ENCODE assay signal across 1 cellular context in the genomic region with DNA sequence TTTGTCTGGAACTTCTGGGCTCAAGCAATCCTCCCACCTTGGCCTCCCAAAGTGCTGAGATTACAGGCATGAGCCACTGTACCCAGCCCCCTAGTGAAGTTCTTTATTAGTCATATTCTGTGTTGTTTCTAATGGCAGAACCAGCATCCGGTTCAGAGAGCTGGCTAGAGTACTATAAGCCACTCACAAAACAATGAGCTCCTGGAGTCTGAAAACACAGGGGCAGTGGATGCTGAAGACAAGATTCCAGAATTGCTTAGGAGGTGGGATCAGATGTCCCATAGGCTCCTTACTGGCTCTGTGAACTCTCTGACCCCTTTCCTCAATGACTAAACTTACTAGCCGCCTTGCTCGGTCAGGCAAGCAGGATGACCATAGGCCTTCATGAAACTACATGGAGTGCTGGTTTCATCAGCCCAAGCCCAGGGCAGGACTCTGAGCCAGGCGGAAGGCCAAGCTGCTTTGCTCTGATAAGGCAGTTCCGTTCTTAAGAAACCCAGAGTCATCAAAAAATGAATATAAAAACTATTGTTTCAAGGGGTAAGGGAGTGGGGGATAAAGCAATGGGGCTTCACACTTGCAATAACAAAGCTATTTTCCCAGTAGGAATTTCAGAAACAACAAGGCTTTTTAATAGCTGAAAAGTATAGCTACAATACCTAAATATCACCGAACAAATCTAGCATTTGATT.
A peak's percentile ranks its signal among the peaks of the same experiment; 100 is the strongest.
TF ChIP-seq lines count a peak whose summit lies in the region.

No MANE protein-coding gene starts in this region.

TF ChIP-seq in K562, 482 proteins besides CTCF, POLR2A, EP300 and RAD21 (continues in another document):
- TF ChIP-seq CAMTA2 (CRISPR knock-in tag; conservative IDR thresholded peaks at IDR 0.05) (no peak), PCBP1 (IDR thresholded peaks at IDR 0.05; ENCODE audit: low read depth, low read length, poor library complexity, severe bottlenecking) (no peak), POLR2B (IDR thresholded peaks at IDR 0.05; ENCODE audit: low read depth, partially characterized antibody) (peak; percentile 53), ZNF134 (CRISPR knock-in tag; conservative IDR thresholded peaks at IDR 0.05) (no peak), NR2F6 (CRISPR knock-in tag; IDR thresholded peaks at IDR 0.05) (no peak), TAF9B (IDR thresholded peaks at IDR 0.05; ENCODE audit: partially characterized antibody) (no peak), JUND (IDR thresholded peaks at IDR 0.05; ENCODE audit: borderline replicate concordance, low read depth, low read length) (peak; percentile 85), JUND (tag; IDR thresholded peaks at IDR 0.05; ENCODE audit: borderline replicate concordance, low read depth, low read length) (peak; percentile 83; the same call in 2 of the 3 replicates), ZKSCAN3 (CRISPR knock-in tag; IDR thresholded peaks at IDR 0.05) (no peak), SIRT6 (IDR thresholded peaks at IDR 0.05; ENCODE audit: low read depth, low read length) (no peak), ZKSCAN1 (IDR thresholded peaks at IDR 0.05; ENCODE audit: low read depth, low read length) (no peak), POLR2AphosphoS5 (IDR thresholded peaks at IDR 0.05; ENCODE audit: control insufficient read depth, insufficient read depth, low read depth, low read length) (peak; percentile 88), GABPB2 (CRISPR knock-in tag; conservative IDR thresholded peaks at IDR 0.05) (no peak), RBM39 (optimal IDR thresholded peaks at IDR 0.05; ENCODE audit: low read depth, low read length) (no peak), CC2D1A (IDR thresholded peaks at IDR 0.05) (no peak), ZNF184 (CRISPR knock-in tag; IDR thresholded peaks at IDR 0.05) (no peak), HMG20A (CRISPR knock-in tag; conservative IDR thresholded peaks at IDR 0.05) (no peak), ZNF280B (CRISPR knock-in tag; IDR thresholded peaks at IDR 0.05) (no peak), RBM15 (IDR thresholded peaks at IDR 0.05; ENCODE audit: insufficient read depth, low read length) (no peak), MIER1 (IDR thresholded peaks at IDR 0.05; ENCODE audit: low read depth) (no peak), PRMT5 (CRISPR knock-in tag; IDR thresholded peaks at IDR 0.05) (no peak), ATF6 (CRISPR knock-in tag; IDR thresholded peaks at IDR 0.05) (no peak), ZFP1 (CRISPR knock-in tag; IDR thresholded peaks at IDR 0.05) (no peak), ZBTB34 (CRISPR knock-in tag; IDR thresholded peaks at IDR 0.05) (no peak), XRCC3 (IDR thresholded peaks at IDR 0.05) (no peak), SLC30A9 (CRISPR knock-in tag; IDR thresholded peaks at IDR 0.05) (no peak), SNRNP70 (optimal IDR thresholded peaks at IDR 0.05; ENCODE audit: low read depth, low read length) (no peak), HDAC6 (IDR thresholded peaks at IDR 0.05; ENCODE audit: low read depth, low read length) (no peak), ZBTB26 (CRISPR knock-in tag; IDR thresholded peaks at IDR 0.05) (no peak), KLF1 (tag; IDR thresholded peaks at IDR 0.05) (no peak; the same call in none of the 2 replicates)
- TF ChIP-seq, protein P1, sequence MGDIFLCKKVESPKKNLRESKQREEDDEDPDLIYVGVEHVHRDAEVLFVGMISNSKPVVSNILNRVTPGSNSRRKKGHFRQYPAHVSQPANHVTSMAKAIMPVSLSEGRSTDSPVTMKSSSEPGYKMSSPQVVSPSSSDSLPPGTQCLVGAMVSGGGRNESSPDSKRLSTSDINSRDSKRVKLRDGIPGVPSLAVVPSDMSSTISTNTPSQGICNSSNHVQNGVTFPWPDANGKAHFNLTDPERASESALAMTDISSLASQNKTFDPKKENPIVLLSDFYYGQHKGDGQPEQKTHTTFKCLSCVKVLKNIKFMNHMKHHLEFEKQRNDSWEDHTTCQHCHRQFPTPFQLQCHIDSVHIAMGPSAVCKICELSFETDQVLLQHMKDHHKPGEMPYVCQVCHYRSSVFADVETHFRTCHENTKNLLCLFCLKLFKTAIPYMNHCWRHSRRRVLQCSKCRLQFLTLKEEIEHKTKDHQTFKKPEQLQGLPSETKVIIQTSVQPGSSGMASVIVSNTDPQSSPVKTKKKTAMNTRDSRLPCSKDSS (IDR thresholded peaks at IDR 0.05; ENCODE audit: low read depth, partially characterized antibody) = no peak
- TF ChIP-seq, protein P2, sequence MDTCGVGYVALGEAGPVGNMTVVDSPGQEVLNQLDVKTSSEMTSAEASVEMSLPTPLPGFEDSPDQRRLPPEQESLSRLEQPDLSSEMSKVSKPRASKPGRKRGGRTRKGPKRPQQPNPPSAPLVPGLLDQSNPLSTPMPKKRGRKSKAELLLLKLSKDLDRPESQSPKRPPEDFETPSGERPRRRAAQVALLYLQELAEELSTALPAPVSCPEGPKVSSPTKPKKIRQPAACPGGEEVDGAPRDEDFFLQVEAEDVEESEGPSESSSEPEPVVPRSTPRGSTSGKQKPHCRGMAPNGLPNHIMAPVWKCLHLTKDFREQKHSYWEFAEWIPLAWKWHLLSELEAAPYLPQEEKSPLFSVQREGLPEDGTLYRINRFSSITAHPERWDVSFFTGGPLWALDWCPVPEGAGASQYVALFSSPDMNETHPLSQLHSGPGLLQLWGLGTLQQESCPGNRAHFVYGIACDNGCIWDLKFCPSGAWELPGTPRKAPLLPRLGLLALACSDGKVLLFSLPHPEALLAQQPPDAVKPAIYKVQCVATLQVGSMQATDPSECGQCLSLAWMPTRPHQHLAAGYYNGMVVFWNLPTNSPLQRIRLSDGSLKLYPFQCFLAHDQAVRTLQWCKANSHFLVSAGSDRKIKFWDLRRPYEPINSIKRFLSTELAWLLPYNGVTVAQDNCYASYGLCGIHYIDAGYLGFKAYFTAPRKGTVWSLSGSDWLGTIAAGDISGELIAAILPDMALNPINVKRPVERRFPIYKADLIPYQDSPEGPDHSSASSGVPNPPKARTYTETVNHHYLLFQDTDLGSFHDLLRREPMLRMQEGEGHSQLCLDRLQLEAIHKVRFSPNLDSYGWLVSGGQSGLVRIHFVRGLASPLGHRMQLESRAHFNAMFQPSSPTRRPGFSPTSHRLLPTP (IDR thresholded peaks at IDR 0.05; ENCODE audit: borderline replicate concordance, extremely low read depth, insufficient read length) = no peak
- TF ChIP-seq, protein P3, sequence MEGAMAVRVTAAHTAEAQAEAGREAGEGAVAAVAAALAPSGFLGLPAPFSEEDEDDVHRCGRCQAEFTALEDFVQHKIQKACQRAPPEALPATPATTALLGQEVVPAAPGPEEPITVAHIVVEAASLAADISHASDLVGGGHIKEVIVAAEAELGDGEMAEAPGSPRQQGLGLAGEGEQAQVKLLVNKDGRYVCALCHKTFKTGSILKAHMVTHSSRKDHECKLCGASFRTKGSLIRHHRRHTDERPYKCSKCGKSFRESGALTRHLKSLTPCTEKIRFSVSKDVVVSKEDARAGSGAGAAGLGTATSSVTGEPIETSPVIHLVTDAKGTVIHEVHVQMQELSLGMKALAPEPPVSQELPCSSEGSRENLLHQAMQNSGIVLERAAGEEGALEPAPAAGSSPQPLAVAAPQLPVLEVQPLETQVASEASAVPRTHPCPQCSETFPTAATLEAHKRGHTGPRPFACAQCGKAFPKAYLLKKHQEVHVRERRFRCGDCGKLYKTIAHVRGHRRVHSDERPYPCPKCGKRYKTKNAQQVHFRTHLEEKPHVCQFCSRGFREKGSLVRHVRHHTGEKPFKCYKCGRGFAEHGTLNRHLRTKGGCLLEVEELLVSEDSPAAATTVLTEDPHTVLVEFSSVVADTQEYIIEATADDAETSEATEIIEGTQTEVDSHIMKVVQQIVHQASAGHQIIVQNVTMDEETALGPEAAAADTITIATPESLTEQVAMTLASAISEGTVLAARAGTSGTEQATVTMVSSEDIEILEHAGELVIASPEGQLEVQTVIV (CRISPR knock-in tag; IDR thresholded peaks at IDR 0.05; ENCODE audit: borderline replicate concordance) = no peak; the same call in 1 of the 2 replicates
- TF ChIP-seq, protein P4, sequence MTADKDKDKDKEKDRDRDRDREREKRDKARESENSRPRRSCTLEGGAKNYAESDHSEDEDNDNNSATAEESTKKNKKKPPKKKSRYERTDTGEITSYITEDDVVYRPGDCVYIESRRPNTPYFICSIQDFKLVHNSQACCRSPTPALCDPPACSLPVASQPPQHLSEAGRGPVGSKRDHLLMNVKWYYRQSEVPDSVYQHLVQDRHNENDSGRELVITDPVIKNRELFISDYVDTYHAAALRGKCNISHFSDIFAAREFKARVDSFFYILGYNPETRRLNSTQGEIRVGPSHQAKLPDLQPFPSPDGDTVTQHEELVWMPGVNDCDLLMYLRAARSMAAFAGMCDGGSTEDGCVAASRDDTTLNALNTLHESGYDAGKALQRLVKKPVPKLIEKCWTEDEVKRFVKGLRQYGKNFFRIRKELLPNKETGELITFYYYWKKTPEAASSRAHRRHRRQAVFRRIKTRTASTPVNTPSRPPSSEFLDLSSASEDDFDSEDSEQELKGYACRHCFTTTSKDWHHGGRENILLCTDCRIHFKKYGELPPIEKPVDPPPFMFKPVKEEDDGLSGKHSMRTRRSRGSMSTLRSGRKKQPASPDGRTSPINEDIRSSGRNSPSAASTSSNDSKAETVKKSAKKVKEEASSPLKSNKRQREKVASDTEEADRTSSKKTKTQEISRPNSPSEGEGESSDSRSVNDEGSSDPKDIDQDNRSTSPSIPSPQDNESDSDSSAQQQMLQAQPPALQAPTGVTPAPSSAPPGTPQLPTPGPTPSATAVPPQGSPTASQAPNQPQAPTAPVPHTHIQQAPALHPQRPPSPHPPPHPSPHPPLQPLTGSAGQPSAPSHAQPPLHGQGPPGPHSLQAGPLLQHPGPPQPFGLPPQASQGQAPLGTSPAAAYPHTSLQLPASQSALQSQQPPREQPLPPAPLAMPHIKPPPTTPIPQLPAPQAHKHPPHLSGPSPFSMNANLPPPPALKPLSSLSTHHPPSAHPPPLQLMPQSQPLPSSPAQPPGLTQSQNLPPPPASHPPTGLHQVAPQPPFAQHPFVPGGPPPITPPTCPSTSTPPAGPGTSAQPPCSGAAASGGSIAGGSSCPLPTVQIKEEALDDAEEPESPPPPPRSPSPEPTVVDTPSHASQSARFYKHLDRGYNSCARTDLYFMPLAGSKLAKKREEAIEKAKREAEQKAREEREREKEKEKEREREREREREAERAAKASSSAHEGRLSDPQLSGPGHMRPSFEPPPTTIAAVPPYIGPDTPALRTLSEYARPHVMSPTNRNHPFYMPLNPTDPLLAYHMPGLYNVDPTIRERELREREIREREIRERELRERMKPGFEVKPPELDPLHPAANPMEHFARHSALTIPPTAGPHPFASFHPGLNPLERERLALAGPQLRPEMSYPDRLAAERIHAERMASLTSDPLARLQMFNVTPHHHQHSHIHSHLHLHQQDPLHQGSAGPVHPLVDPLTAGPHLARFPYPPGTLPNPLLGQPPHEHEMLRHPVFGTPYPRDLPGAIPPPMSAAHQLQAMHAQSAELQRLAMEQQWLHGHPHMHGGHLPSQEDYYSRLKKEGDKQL (CRISPR knock-in tag; IDR thresholded peaks at IDR 0.05; ENCODE audit: borderline replicate concordance) = no peak
- TF ChIP-seq, protein P5, sequence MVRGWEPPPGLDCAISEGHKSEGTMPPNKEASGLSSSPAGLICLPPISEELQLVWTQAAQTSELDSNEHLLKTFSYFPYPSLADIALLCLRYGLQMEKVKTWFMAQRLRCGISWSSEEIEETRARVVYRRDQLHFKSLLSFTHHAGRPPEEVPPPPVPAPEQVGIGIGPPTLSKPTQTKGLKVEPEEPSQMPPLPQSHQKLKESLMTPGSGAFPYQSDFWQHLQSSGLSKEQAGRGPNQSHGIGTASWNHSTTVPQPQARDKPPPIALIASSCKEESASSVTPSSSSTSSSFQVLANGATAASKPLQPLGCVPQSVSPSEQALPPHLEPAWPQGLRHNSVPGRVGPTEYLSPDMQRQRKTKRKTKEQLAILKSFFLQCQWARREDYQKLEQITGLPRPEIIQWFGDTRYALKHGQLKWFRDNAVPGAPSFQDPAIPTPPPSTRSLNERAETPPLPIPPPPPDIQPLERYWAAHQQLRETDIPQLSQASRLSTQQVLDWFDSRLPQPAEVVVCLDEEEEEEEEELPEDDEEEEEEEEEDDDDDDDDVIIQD (CRISPR knock-in tag; IDR thresholded peaks at IDR 0.05) = no peak
